In the genomic region with DNA sequence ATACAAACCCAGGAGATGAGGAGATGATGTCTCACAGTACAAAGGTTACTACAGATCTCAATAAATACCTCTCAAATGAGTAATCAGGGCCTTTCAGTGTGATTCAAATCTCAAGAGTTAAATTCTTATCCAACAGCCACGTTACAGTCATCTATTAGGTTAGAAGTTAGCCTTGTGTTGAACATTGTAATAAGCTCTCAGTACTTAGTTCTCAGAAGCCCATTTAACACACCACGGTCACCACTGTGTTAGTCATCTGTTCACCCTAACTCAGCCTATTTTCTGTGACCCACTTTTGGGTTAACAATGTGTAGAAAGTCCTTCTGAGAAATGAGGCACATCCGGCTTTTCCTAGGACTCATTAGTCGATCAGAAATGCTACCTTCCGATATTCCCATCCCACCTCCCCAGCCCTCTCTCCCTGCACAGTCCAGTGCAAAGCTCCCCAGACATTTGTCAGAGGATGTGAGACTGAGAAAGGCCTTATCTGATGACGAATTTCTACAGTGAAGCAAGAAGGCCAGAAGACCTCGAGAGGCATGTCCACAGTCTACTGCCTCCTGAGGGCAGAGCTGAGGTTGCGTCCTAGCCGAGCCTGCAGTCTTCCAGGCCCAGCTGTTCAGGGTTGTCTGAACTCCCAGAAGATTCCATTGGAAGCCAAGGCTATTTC, we compare ENCODE assay signal across 1 cellular context.
TF ChIP-seq lines count a peak whose summit lies in the region.

No MANE protein-coding gene starts in this region.

TF ChIP-seq in GM12878, 131 proteins besides CTCF, POLR2A, EP300 and RAD21 (continued from another document and continues in another):
- TF ChIP-seq, protein P1, sequence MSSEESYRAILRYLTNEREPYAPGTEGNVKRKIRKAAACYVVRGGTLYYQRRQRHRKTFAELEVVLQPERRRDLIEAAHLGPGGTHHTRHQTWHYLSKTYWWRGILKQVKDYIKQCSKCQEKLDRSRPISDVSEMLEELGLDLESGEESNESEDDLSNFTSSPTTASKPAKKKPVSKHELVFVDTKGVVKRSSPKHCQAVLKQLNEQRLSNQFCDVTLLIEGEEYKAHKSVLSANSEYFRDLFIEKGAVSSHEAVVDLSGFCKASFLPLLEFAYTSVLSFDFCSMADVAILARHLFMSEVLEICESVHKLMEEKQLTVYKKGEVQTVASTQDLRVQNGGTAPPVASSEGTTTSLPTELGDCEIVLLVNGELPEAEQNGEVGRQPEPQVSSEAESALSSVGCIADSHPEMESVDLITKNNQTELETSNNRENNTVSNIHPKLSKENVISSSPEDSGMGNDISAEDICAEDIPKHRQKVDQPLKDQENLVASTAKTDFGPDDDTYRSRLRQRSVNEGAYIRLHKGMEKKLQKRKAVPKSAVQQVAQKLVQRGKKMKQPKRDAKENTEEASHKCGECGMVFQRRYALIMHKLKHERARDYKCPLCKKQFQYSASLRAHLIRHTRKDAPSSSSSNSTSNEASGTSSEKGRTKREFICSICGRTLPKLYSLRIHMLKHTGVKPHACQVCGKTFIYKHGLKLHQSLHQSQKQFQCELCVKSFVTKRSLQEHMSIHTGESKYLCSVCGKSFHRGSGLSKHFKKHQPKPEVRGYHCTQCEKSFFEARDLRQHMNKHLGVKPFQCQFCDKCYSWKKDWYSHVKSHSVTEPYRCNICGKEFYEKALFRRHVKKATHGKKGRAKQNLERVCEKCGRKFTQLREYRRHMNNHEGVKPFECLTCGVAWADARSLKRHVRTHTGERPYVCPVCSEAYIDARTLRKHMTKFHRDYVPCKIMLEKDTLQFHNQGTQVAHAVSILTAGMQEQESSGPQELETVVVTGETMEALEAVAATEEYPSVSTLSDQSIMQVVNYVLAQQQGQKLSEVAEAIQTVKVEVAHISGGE (CRISPR knock-in tag; IDR thresholded peaks at IDR 0.05): no peak
- TF ChIP-seq PRDM15 (CRISPR knock-in tag; IDR thresholded peaks at IDR 0.05) (no peak), KDM1A (IDR thresholded peaks at IDR 0.05; ENCODE audit: borderline replicate concordance) (no peak), LARP7 (IDR thresholded peaks at IDR 0.05) (no peak), SREBF1 (IDR thresholded peaks at IDR 0.05; ENCODE audit: low read length) (no peak), ZNF622 (IDR thresholded peaks at IDR 0.05) (no peak), ZBTB40 (IDR thresholded peaks at IDR 0.05; ENCODE audit: borderline replicate concordance) (no peak), NR2F1 (conservative IDR thresholded peaks at IDR 0.05) (peak; percentile 88), ZBTB4 (CRISPR knock-in tag; IDR thresholded peaks at IDR 0.05) (no peak), HDAC6 (IDR thresholded peaks at IDR 0.05; ENCODE audit: unreplicated experiment) (no peak), REST (IDR thresholded peaks at IDR 0.05; ENCODE audit: low read depth, low read length) (no peak), TCF12 (IDR thresholded peaks at IDR 0.05; ENCODE audit: low read depth, low read length) (no peak)
- TF ChIP-seq, protein P2, sequence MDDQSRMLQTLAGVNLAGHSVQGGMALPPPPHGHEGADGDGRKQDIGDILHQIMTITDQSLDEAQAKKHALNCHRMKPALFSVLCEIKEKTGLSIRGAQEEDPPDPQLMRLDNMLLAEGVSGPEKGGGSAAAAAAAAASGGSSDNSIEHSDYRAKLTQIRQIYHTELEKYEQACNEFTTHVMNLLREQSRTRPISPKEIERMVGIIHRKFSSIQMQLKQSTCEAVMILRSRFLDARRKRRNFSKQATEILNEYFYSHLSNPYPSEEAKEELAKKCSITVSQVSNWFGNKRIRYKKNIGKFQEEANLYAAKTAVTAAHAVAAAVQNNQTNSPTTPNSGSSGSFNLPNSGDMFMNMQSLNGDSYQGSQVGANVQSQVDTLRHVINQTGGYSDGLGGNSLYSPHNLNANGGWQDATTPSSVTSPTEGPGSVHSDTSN (IDR thresholded peaks at IDR 0.05; ENCODE audit: insufficient replicate concordance, low read depth, low read length): no peak
- TF ChIP-seq, protein P3, sequence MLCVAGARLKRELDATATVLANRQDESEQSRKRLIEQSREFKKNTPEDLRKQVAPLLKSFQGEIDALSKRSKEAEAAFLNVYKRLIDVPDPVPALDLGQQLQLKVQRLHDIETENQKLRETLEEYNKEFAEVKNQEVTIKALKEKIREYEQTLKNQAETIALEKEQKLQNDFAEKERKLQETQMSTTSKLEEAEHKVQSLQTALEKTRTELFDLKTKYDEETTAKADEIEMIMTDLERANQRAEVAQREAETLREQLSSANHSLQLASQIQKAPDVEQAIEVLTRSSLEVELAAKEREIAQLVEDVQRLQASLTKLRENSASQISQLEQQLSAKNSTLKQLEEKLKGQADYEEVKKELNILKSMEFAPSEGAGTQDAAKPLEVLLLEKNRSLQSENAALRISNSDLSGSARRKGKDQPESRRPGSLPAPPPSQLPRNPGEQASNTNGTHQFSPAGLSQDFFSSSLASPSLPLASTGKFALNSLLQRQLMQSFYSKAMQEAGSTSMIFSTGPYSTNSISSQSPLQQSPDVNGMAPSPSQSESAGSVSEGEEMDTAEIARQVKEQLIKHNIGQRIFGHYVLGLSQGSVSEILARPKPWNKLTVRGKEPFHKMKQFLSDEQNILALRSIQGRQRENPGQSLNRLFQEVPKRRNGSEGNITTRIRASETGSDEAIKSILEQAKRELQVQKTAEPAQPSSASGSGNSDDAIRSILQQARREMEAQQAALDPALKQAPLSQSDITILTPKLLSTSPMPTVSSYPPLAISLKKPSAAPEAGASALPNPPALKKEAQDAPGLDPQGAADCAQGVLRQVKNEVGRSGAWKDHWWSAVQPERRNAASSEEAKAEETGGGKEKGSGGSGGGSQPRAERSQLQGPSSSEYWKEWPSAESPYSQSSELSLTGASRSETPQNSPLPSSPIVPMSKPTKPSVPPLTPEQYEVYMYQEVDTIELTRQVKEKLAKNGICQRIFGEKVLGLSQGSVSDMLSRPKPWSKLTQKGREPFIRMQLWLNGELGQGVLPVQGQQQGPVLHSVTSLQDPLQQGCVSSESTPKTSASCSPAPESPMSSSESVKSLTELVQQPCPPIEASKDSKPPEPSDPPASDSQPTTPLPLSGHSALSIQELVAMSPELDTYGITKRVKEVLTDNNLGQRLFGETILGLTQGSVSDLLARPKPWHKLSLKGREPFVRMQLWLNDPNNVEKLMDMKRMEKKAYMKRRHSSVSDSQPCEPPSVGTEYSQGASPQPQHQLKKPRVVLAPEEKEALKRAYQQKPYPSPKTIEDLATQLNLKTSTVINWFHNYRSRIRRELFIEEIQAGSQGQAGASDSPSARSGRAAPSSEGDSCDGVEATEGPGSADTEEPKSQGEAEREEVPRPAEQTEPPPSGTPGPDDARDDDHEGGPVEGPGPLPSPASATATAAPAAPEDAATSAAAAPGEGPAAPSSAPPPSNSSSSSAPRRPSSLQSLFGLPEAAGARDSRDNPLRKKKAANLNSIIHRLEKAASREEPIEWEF (IDR thresholded peaks at IDR 0.05; ENCODE audit: insufficient replicate concordance, low read depth, low read length): no peak
- TF ChIP-seq, protein P4, sequence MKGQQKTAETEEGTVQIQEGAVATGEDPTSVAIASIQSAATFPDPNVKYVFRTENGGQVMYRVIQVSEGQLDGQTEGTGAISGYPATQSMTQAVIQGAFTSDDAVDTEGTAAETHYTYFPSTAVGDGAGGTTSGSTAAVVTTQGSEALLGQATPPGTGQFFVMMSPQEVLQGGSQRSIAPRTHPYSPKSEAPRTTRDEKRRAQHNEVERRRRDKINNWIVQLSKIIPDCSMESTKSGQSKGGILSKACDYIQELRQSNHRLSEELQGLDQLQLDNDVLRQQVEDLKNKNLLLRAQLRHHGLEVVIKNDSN (IDR thresholded peaks at IDR 0.05; ENCODE audit: borderline replicate concordance, extremely low read length, insufficient read depth, low read depth, low read length): no peak
